ENCODE assay signal across 8 cellular contexts in genomic region chr9:32385135-32385884, GRCh38. TPM values are rescaled to one million over a fixed set of nuclear protein-coding genes. Genes with fewer than 3 reads are reported as not detected.
DNase-seq lines count a peak whose midpoint lies in the region; ATAC-seq, FAIRE-seq and TF ChIP-seq lines count a peak whose summit lies in the region.

No MANE protein-coding gene starts in this region.

- H3K4me3 ChIP-seq in A549 (peak overlapping the region; percentile 81), brain microvascular endothelial cell (ENCODE audit: low read depth, low read length) (peak overlapping the region; percentile 94), mononuclear cell (ENCODE audit: low read length) (peak overlapping the region; percentile 69)

- no peak for TF ChIP-seq EP300 in A549 (IDR thresholded peaks at IDR 0.05)

- H3K4me2 ChIP-seq in A549: peak overlapping the region; percentile 95

- 33% methylated on average over 4 of the region's 4 CpGs for WGBS in A549 (ENCODE audit: missing lambda C conversion rate)

- FAIRE-seq in A549 (lab: Jason Lieb, UNC): no peak

- H3K27me3 ChIP-seq in brain microvascular endothelial cell (replicated peaks) (no peaks in the 10 kb centered on the region), mononuclear cell (ENCODE audit: insufficient read depth, low read length) (peaks cover 8% of the 10 kb centered on the region)

- TF ChIP-seq CTCF in A549 (IDR thresholded peaks at IDR 0.05) (no peak), brain microvascular endothelial cell (IDR thresholded peaks at IDR 0.05; ENCODE audit: low read depth, low read length, missing control alignments) (no peak)

- H3K4me1 ChIP-seq in A549: peaks cover 5% of the 10 kb centered on the region; the same call in 1 of the 3 replicates
- H3K4me1 ChIP-seq in mononuclear cell (ENCODE audit: insufficient read depth, low read length): peaks cover 16% of the 10 kb centered on the region

- peaks cover 3% of the 10 kb centered on the region for H3K36me3 ChIP-seq in brain microvascular endothelial cell (replicated peaks)

- H3K9me3 ChIP-seq in A549 (no peaks in the 10 kb centered on the region), mononuclear cell (ENCODE audit: low read depth, low read length) (no peaks in the 10 kb centered on the region)

- H3K27ac ChIP-seq in A549 (peak overlapping the region; percentile 62 to 89), brain microvascular endothelial cell (peak overlapping the region; percentile 29)

- in situ Hi-C loops in brain microvascular endothelial cell (cut with HindIII; ENCODE audit: low pct_ligation_motif_present, low sequenced_read_pairs): no loop called here

- POLR2A ChIA-PET in A549 (lab: Yijun Ruan, JAX): interaction anchor here (0.6 to 2.5 kb wide), 4 partner anchors 141 to 187 kb away, joined by 3 to 14 read pairs (median 9); partner anchors contain the start of genes NDUFB6 and RIGI

- no peak for TF ChIP-seq POLR2A in A549 (IDR thresholded peaks at IDR 0.05; ENCODE audit: low read length)

- no peak for TF ChIP-seq RAD21 in A549 (conservative IDR thresholded peaks at IDR 0.05 in 1 of 2, IDR thresholded peaks at IDR 0.05 in 1 of 2)

- no peak; a peak in 1 of 6 replicates for ATAC-seq in A549
- ATAC-seq in HG02981 (IDR thresholded peaks at IDR 0.05; ENCODE audit: unreplicated experiment): peak; percentile 1
- ATAC-seq in HG03280 (IDR thresholded peaks at IDR 0.05; ENCODE audit: unreplicated experiment): no peak
- no peak for ATAC-seq in GM19463 (IDR thresholded peaks at IDR 0.05; ENCODE audit: unreplicated experiment)
- no peak for ATAC-seq in GM19324 (IDR thresholded peaks at IDR 0.05; ENCODE audit: low FRiP score, unreplicated experiment)

- peak in 1 of 2 experiments; percentile 15 for DNase-seq in A549 (ENCODE audit: low read depth in 1 of 2, low spot score in 1 of 2)
- DNase-seq in brain microvascular endothelial cell: no peak
- no peak for DNase-seq in cortex of kidney (lab: John Stamatoyannopoulos, UW)

- CTCF ChIA-PET in A549 (lab: Yijun Ruan, JAX): interaction anchor here (1.1 to 4.7 kb wide), 9 partner anchors 9 to 194 kb away, joined by 3 to 66 read pairs (median 8); partner anchors contain the start of genes NDUFB6 and RIGI

TF ChIP-seq in A549, 52 proteins besides CTCF, POLR2A, EP300 and RAD21:
- TF ChIP-seq PHF8 (IDR thresholded peaks at IDR 0.05; ENCODE audit: borderline replicate concordance, low read depth): no peak
- TF ChIP-seq, protein P1, sequence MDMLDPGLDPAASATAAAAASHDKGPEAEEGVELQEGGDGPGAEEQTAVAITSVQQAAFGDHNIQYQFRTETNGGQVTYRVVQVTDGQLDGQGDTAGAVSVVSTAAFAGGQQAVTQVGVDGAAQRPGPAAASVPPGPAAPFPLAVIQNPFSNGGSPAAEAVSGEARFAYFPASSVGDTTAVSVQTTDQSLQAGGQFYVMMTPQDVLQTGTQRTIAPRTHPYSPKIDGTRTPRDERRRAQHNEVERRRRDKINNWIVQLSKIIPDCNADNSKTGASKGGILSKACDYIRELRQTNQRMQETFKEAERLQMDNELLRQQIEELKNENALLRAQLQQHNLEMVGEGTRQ (IDR thresholded peaks at IDR 0.05): no peak
- no peak for TF ChIP-seq FOXS1 (CRISPR knock-in tag; IDR thresholded peaks at IDR 0.05)
- TF ChIP-seq ESRRA (IDR thresholded peaks at IDR 0.05; ENCODE audit: borderline replicate concordance, low read length): no peak
- no peak for TF ChIP-seq CBX8 (IDR thresholded peaks at IDR 0.05)
- TF ChIP-seq, protein P2, sequence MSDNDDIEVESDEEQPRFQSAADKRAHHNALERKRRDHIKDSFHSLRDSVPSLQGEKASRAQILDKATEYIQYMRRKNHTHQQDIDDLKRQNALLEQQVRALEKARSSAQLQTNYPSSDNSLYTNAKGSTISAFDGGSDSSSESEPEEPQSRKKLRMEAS (IDR thresholded peaks at IDR 0.05): no peak
- no peak for TF ChIP-seq CBX2 (IDR thresholded peaks at IDR 0.05; ENCODE audit: borderline replicate concordance, low read depth)
- no peak for TF ChIP-seq ZNF302 (CRISPR knock-in tag; IDR thresholded peaks at IDR 0.05)
- no peak for TF ChIP-seq HES2 (IDR thresholded peaks at IDR 0.05)
- no peak for TF ChIP-seq JUNB (IDR thresholded peaks at IDR 0.05)
- TF ChIP-seq NFE2L2 (conservative IDR thresholded peaks at IDR 0.05; ENCODE audit: low read length): no peak

RNA-seq across cellular contexts. Expression of gene ACO1, which starts 0.9 kb away (rescaled TPM):
- polyA plus RNA-seq in A549 (2011; rRNA removed): 40.2 and 41.0 TPM in 2 replicates
- polyA plus RNA-seq in A549 (2012; cell fraction: cytosol; rRNA removed): 13.9 and 16.1 TPM in 2 replicates
- 14.8 and 19.7 TPM in 2 replicates for polyA plus RNA-seq in A549 (2012; cell fraction: nucleus; rRNA removed)
- 30.4 to 33.4 TPM (median 32.2 TPM) in 3 replicates for polyA plus RNA-seq in A549 (2017; fragmentation: RNase III; extraction: RNeasy Plus Mini Kit Qiagen cat#74134 plus additional on column Dnase treatment)
- polyA minus RNA-seq in A549 (2011; rRNA and poly(A)+ RNA removed): 30.8 and 38.3 TPM in 2 replicates
- 3.9 TPM for total RNA-seq in mononuclear cell
